ENCODE assay signal across 1 cellular context in genomic region chr11:16605440-16605970, GRCh38.
A peak's percentile ranks its signal among the peaks of the same experiment; 100 is the strongest.
TF ChIP-seq lines count a peak whose summit lies in the region.

No MANE protein-coding gene starts in this region.

TF ChIP-seq in K562, 482 proteins besides CTCF, POLR2A, EP300 and RAD21 (continued from another document and continues in another):
- TF ChIP-seq NR2C1 (IDR thresholded peaks at IDR 0.05): no peak
- no peak for TF ChIP-seq NR2C1 (tag; IDR thresholded peaks at IDR 0.05)
- peak; percentile 37 to 82; a peak in 1 of 4 replicates for TF ChIP-seq UBTF (IDR thresholded peaks at IDR 0.05; ENCODE audit: borderline replicate concordance in 1 of 2, low read depth in 2 of 2, low read length in 2 of 2)
- TF ChIP-seq ZNF561 (CRISPR knock-in tag; conservative IDR thresholded peaks at IDR 0.05): no peak
- no peak for TF ChIP-seq MCM3 (IDR thresholded peaks at IDR 0.05)
- no peak for TF ChIP-seq ZNF134 (CRISPR knock-in tag; conservative IDR thresholded peaks at IDR 0.05)
- peak; percentile 59 to 71; a peak in 3 of 4 replicates for TF ChIP-seq MLLT1 (IDR thresholded peaks at IDR 0.05)
- no peak for TF ChIP-seq PRMT5 (CRISPR knock-in tag; IDR thresholded peaks at IDR 0.05)
- no peak for TF ChIP-seq BDP1 (IDR thresholded peaks at IDR 0.05; ENCODE audit: insufficient read depth, insufficient read length)
- TF ChIP-seq PHB2 (IDR thresholded peaks at IDR 0.05; ENCODE audit: low read depth): no peak
- TF ChIP-seq L3MBTL2 (IDR thresholded peaks at IDR 0.05): no peak
- TF ChIP-seq KHSRP (IDR thresholded peaks at IDR 0.05): no peak
- no peak for TF ChIP-seq RBBP5 (IDR thresholded peaks at IDR 0.05; ENCODE audit: borderline replicate concordance, insufficient read depth, low read length, poor library complexity, severe bottlenecking)
- no peak for TF ChIP-seq DMBX1 (CRISPR knock-in tag; IDR thresholded peaks at IDR 0.05; ENCODE audit: borderline replicate concordance)
- peak; percentile 65 for TF ChIP-seq TAF1 (IDR thresholded peaks at IDR 0.05; ENCODE audit: control insufficient read depth, extremely low read depth, insufficient read depth, low read length, severe bottlenecking)
- 0 out of 2 replicates have a peak, but pooled peaks have one; percentile 3 for TF ChIP-seq ZNF511 (CRISPR knock-in tag; IDR thresholded peaks at IDR 0.05)
- TF ChIP-seq SMAD2 (IDR thresholded peaks at IDR 0.05; ENCODE audit: low read depth, low read length): no peak
- TF ChIP-seq SAFB (IDR thresholded peaks at IDR 0.05; ENCODE audit: borderline replicate concordance, low read depth, low read length): no peak
- TF ChIP-seq THAP12 (CRISPR knock-in tag; IDR thresholded peaks at IDR 0.05): no peak
- no peak for TF ChIP-seq MECOM (CRISPR knock-in tag; IDR thresholded peaks at IDR 0.05)
- no peak for TF ChIP-seq PHB (CRISPR knock-in tag; IDR thresholded peaks at IDR 0.05)
- TF ChIP-seq ZBTB26 (CRISPR knock-in tag; IDR thresholded peaks at IDR 0.05): no peak
- no peak for TF ChIP-seq MAFG (tag; conservative IDR thresholded peaks at IDR 0.05)
- no peak for TF ChIP-seq ZZZ3 (IDR thresholded peaks at IDR 0.05)
- no peak for TF ChIP-seq CBX1 (IDR thresholded peaks at IDR 0.05; ENCODE audit: low read depth)
- TF ChIP-seq THAP7 (CRISPR knock-in tag; IDR thresholded peaks at IDR 0.05): no peak
- no peak for TF ChIP-seq PHF20 (IDR thresholded peaks at IDR 0.05; ENCODE audit: partially characterized antibody)
- no peak for TF ChIP-seq ZNF184 (CRISPR knock-in tag; IDR thresholded peaks at IDR 0.05)
- no peak for TF ChIP-seq ZFP30 (CRISPR knock-in tag; IDR thresholded peaks at IDR 0.05; ENCODE audit: borderline replicate concordance)
- no peak for TF ChIP-seq ZC3H4 (CRISPR knock-in tag; IDR thresholded peaks at IDR 0.05; ENCODE audit: borderline replicate concordance)
- no peak for TF ChIP-seq SFPQ (IDR thresholded peaks at IDR 0.05; ENCODE audit: low read depth, low read length)
- no peak for TF ChIP-seq DACH1 (IDR thresholded peaks at IDR 0.05; ENCODE audit: partially characterized antibody)
- no peak for TF ChIP-seq POLR2H (tag; IDR thresholded peaks at IDR 0.05; ENCODE audit: low read depth)
- TF ChIP-seq MTF1 (CRISPR knock-in tag; IDR thresholded peaks at IDR 0.05; ENCODE audit: borderline replicate concordance): no peak
- TF ChIP-seq NFIC (IDR thresholded peaks at IDR 0.05): no peak
- no peak for TF ChIP-seq ZSCAN29 (IDR thresholded peaks at IDR 0.05)
- TF ChIP-seq IRF2 (CRISPR knock-in tag; IDR thresholded peaks at IDR 0.05): no peak
- TF ChIP-seq ZNF584 (CRISPR knock-in tag; IDR thresholded peaks at IDR 0.05; ENCODE audit: low read depth): no peak
- no peak for TF ChIP-seq POLR3G (IDR thresholded peaks at IDR 0.05; ENCODE audit: extremely low read depth, insufficient read length, insufficient replicate concordance)
- no peak for TF ChIP-seq KDM2B (CRISPR knock-in tag; IDR thresholded peaks at IDR 0.05)
- TF ChIP-seq TEAD4 (IDR thresholded peaks at IDR 0.05; ENCODE audit: low read length): no peak
- no peak for TF ChIP-seq TEAD4 (CRISPR knock-in tag; IDR thresholded peaks at IDR 0.05; ENCODE audit: borderline replicate concordance)
- TF ChIP-seq BRCA1 (IDR thresholded peaks at IDR 0.05): no peak
- TF ChIP-seq BRCA1 (CRISPR knock-in tag; IDR thresholded peaks at IDR 0.05): no peak
- no peak for TF ChIP-seq ZNF57 (CRISPR knock-in tag; IDR thresholded peaks at IDR 0.05)
- no peak for TF ChIP-seq GATAD2A (IDR thresholded peaks at IDR 0.05)
- no peak for TF ChIP-seq TEAD2 (tag; IDR thresholded peaks at IDR 0.05)
- peak; percentile 49 for TF ChIP-seq BRD9 (IDR thresholded peaks at IDR 0.05; ENCODE audit: low read depth, partially characterized antibody)
- TF ChIP-seq ZNF644 (tag; IDR thresholded peaks at IDR 0.05; ENCODE audit: low read depth): no peak
- TF ChIP-seq PRPF4 (IDR thresholded peaks at IDR 0.05; ENCODE audit: insufficient read depth, low read depth, low read length, poor library complexity, severe bottlenecking): no peak
- TF ChIP-seq ZBTB7A (IDR thresholded peaks at IDR 0.05; ENCODE audit: borderline replicate concordance, control insufficient read depth, low read depth, low read length): peak; percentile 27; the same call in 1 of the 2 replicates
- no peak for TF ChIP-seq ZNF609 (CRISPR knock-in tag; IDR thresholded peaks at IDR 0.05; ENCODE audit: borderline replicate concordance)
- TF ChIP-seq POLR2B (IDR thresholded peaks at IDR 0.05; ENCODE audit: low read depth, partially characterized antibody): no peak
- no peak for TF ChIP-seq TCFL5 (CRISPR knock-in tag; conservative IDR thresholded peaks at IDR 0.05)
- no peak for TF ChIP-seq ZNF696 (CRISPR knock-in tag; conservative IDR thresholded peaks at IDR 0.05)
- no peak for TF ChIP-seq MAFF (IDR thresholded peaks at IDR 0.05; ENCODE audit: low read length)
- no peak for TF ChIP-seq TCF7L2 (IDR thresholded peaks at IDR 0.05; ENCODE audit: low read depth, low read length)
- TF ChIP-seq DDX20 (tag; IDR thresholded peaks at IDR 0.05; ENCODE audit: low read depth): no peak
